Comparison of ENCODE assay signal across 1 cellular context in genomic region chr19:5915782-5916165, GRCh38.
TF ChIP-seq lines count a peak whose summit lies in the region.

No MANE protein-coding gene starts in this region.

TF ChIP-seq in HepG2, 621 proteins besides CTCF, POLR2A, EP300 and RAD21:
- TF ChIP-seq PHF21A (CRISPR knock-in tag; IDR thresholded peaks at IDR 0.05) = no peak
